6 cellular contexts compared by ENCODE assay signal in genomic region chr5:180682008-180682407, GRCh38. TPM values are rescaled to one million over a fixed set of nuclear protein-coding genes. Genes with fewer than 3 reads are reported as not detected.
"Had no signal": no experiment of that assay in that cellular context is flagged by ENCODE, and none has a peak within 500 bp of the region (broad histone marks: within the 10 kb centered on the region; RNA-seq: fewer than 3 reads in every experiment).

No MANE protein-coding gene starts in this region.

RNA-seq across cellular contexts. Expression of gene FLT4, which starts 32.6 kb away (rescaled TPM):
- total RNA-seq: HepG2, HFFc6 had no signal

RNA-seq across cellular contexts. Expression of gene OR2Y1, which starts 57.9 kb away (rescaled TPM):
- total RNA-seq: GM23338, H1, H9, HepG2, HFFc6, HT1080 had no signal
